Comparison of ENCODE assay signal across 3 cellular contexts in genomic region chr12:126290456-126290855, GRCh38.
TF ChIP-seq lines count a peak whose summit lies in the region.

No MANE protein-coding gene starts in this region.

TF ChIP-seq in A549, 52 proteins besides CTCF, POLR2A, EP300 and RAD21 (continued from another document):
- TF ChIP-seq HOXA7 (CRISPR knock-in tag; IDR thresholded peaks at IDR 0.05): no peak
TF ChIP-seq in A549: peak in this region for 1.

TF ChIP-seq in IMR-90, 13 proteins besides CTCF, POLR2A, EP300 and RAD21 (continued from another document):
- no peak for TF ChIP-seq CEBPB (IDR thresholded peaks at IDR 0.05; ENCODE audit: low read depth, low read length)
- no peak for TF ChIP-seq CHD1 (IDR thresholded peaks at IDR 0.05; ENCODE audit: low read depth, low read length)
- TF ChIP-seq ELK1 (IDR thresholded peaks at IDR 0.05; ENCODE audit: borderline replicate concordance, low read depth, low read length): no peak

TF ChIP-seq in H1, 55 proteins besides CTCF, POLR2A, EP300 and RAD21 (continued from another document):
- no peak for TF ChIP-seq CEBPB (IDR thresholded peaks at IDR 0.05; ENCODE audit: low read depth, low read length)
TF ChIP-seq in H1: peak in this region for 1.
